Comparison of ENCODE assay signal across 1 cellular context in the genomic region with DNA sequence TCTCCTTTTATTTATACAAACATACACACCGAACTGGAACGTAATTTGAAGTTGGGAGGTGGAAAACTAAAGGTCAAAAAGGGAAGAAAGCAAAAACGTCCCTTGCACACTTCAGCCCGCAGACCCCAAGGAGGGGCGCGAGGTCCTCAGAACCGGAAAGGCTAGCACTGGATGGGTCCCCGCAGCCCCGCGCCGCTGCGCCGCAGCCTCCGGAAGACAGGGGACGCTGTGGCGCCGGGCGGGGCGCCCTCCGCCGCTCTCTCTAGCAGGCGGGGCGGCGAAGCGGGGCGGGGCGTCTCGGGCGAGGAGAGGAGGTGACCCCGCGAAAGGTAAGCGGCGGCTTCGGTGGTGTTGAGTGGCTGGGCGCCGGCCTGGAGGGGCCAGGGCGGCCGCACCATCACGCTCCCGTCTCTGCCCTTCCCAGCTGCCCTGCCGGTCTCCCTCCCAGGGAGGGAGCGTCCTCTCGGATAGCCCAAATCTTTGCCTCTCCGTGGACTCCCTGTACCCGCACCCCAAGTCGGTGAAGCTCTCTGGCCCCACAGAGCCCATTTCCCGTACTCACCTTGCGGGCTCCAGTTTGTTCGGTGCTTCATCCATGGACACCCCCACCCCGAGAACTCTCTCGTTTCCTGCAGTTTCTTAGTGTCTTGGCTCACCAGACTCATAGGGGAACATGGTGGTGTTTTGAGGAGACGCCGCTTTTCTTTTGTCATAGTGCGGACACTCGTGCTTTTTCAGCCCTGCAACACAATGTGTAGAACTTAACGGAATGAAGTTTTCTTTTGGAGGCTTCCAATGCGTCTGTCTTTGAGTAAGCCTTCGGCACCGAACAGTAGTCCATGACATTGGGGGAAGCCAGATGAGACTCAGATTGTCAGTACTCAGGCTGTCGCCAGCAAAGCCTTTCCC.
TF ChIP-seq lines count a peak whose summit lies in the region.

TSS of gene SMIM8 (plus strand) at position 285 of the 909 bp plus-strand sequence. CDS start 14,444 bp downstream, outside the sequence.

TF ChIP-seq in K562, 482 proteins besides CTCF, POLR2A, EP300 and RAD21 (continued from another document and continues in another):
- TF ChIP-seq, protein P1, sequence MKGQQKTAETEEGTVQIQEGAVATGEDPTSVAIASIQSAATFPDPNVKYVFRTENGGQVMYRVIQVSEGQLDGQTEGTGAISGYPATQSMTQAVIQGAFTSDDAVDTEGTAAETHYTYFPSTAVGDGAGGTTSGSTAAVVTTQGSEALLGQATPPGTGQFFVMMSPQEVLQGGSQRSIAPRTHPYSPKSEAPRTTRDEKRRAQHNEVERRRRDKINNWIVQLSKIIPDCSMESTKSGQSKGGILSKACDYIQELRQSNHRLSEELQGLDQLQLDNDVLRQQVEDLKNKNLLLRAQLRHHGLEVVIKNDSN (CRISPR knock-in tag; IDR thresholded peaks at IDR 0.05): no peak
- no peak for TF ChIP-seq ASH1L (IDR thresholded peaks at IDR 0.05; ENCODE audit: borderline replicate concordance, low read depth, partially characterized antibody)
- no peak for TF ChIP-seq CCAR2 (IDR thresholded peaks at IDR 0.05; ENCODE audit: low read depth, low read length)
- TF ChIP-seq, protein P2, sequence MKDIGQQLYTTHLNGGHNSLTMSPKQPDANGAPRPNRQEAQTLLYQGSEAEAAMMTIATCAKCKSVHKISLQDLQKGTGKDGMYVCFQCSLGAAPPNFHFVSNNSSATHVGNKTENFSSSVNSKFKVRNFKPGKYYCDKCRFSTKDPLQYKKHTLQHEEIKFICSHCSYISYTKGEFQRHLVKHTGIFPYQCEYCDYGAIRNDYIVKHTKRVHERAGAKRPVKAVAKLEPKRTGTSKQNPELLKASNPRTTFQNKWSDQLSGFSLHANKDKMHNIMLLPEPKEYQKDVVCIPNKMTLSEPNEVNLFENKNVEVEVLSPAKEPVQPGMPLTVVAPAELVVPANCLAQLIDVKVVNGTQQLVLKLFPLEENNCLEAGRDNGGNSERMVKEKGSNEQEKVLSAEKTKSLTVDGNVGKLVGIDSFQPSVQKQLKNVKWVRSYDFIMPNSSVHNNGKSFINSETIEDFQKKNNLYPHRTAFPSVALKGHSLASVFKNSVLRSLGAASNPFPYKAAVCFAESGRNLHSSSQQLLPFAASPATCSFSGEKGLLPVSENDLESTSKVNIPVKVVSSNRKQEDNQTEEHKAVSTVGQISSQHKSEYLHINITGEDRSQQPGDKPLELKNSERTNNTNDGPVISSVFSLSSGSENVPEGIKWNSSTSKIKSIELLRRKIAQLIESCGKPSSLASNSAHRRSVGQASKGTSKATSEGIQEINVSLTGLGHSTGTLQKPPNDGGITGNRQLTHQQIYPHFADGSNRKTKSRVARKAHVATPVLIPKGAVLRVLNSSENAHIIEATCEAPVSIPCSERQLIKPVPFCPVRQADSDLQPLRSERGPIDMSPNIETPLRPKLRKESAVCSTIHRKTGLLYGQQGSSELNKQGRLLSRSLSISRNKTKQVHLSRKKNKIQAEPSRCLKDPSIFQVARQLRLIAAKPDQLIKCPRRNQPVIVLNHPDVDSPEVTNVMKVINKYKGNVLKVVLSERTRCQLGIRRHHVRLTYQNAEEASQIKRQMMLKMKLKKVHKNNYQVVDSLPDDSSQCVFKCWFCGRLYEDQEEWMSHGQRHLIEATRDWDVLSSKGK (CRISPR knock-in tag; IDR thresholded peaks at IDR 0.05): no peak
- TF ChIP-seq POLR3G (IDR thresholded peaks at IDR 0.05; ENCODE audit: extremely low read depth, insufficient read length, insufficient replicate concordance): no peak
- no peak for TF ChIP-seq EWSR1 (IDR thresholded peaks at IDR 0.05; ENCODE audit: borderline replicate concordance, low read depth, partially characterized antibody)
- no peak for TF ChIP-seq CREBBP (IDR thresholded peaks at IDR 0.05; ENCODE audit: low read depth, low read length)
- TF ChIP-seq IRF1 (CRISPR knock-in tag; IDR thresholded peaks at IDR 0.05; ENCODE audit: borderline replicate concordance): no peak
- TF ChIP-seq KLF13 (tag; IDR thresholded peaks at IDR 0.05; ENCODE audit: borderline replicate concordance, low read depth): 0 out of 2 replicates have a peak, but pooled peaks have one; percentile 53
- no peak for TF ChIP-seq ZNF324 (CRISPR knock-in tag; IDR thresholded peaks at IDR 0.05)
- no peak for TF ChIP-seq YBX1 (IDR thresholded peaks at IDR 0.05)
- no peak for TF ChIP-seq DDX20 (tag; IDR thresholded peaks at IDR 0.05; ENCODE audit: low read depth)
- TF ChIP-seq ZNF507 (tag; conservative IDR thresholded peaks at IDR 0.05): no peak
- no peak for TF ChIP-seq PCBP1 (IDR thresholded peaks at IDR 0.05; ENCODE audit: low read depth, low read length, poor library complexity, severe bottlenecking)
- TF ChIP-seq ZC3H11A (IDR thresholded peaks at IDR 0.05; ENCODE audit: low read depth, low read length): 0 out of 2 replicates have a peak, but pooled peaks have one; percentile 55
- no peak for TF ChIP-seq COPS2 (conservative IDR thresholded peaks at IDR 0.05)
- TF ChIP-seq RBM22 (IDR thresholded peaks at IDR 0.05; ENCODE audit: low read depth, low read length, poor library complexity, severe bottlenecking): no peak
- TF ChIP-seq IRF2 (CRISPR knock-in tag; IDR thresholded peaks at IDR 0.05): no peak
- no peak for TF ChIP-seq RFX5 (IDR thresholded peaks at IDR 0.05; ENCODE audit: low read depth, low read length)
- TF ChIP-seq NBN (IDR thresholded peaks at IDR 0.05; ENCODE audit: low read depth): no peak
- no peak for TF ChIP-seq ZNF12 (CRISPR knock-in tag; IDR thresholded peaks at IDR 0.05)
- TF ChIP-seq TRIM24 (IDR thresholded peaks at IDR 0.05): no peak
- no peak for TF ChIP-seq SMAD3 (CRISPR knock-in tag; conservative IDR thresholded peaks at IDR 0.05)
- peak; percentile 61 for TF ChIP-seq ATF7 (IDR thresholded peaks at IDR 0.05)
- TF ChIP-seq, protein P3, sequence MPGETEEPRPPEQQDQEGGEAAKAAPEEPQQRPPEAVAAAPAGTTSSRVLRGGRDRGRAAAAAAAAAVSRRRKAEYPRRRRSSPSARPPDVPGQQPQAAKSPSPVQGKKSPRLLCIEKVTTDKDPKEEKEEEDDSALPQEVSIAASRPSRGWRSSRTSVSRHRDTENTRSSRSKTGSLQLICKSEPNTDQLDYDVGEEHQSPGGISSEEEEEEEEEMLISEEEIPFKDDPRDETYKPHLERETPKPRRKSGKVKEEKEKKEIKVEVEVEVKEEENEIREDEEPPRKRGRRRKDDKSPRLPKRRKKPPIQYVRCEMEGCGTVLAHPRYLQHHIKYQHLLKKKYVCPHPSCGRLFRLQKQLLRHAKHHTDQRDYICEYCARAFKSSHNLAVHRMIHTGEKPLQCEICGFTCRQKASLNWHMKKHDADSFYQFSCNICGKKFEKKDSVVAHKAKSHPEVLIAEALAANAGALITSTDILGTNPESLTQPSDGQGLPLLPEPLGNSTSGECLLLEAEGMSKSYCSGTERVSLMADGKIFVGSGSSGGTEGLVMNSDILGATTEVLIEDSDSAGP (CRISPR knock-in tag; IDR thresholded peaks at IDR 0.05): no peak
- TF ChIP-seq KAT7 (CRISPR knock-in tag; IDR thresholded peaks at IDR 0.05; ENCODE audit: borderline replicate concordance): no peak
- TF ChIP-seq DIDO1 (tag; IDR thresholded peaks at IDR 0.05; ENCODE audit: low read depth): no peak
- no peak; a peak in 1 of 4 replicates for TF ChIP-seq MLLT1 (IDR thresholded peaks at IDR 0.05)
- peak; percentile 93; the same call in 1 of the 2 replicates for TF ChIP-seq PHF8 (IDR thresholded peaks at IDR 0.05; ENCODE audit: borderline replicate concordance, low read length)
- no peak for TF ChIP-seq JUNB (CRISPR knock-in tag; conservative IDR thresholded peaks at IDR 0.05)
- no peak for TF ChIP-seq NR2F6 (CRISPR knock-in tag; IDR thresholded peaks at IDR 0.05)
- TF ChIP-seq ZC3H4 (CRISPR knock-in tag; IDR thresholded peaks at IDR 0.05; ENCODE audit: borderline replicate concordance): no peak
- TF ChIP-seq, protein P4, sequence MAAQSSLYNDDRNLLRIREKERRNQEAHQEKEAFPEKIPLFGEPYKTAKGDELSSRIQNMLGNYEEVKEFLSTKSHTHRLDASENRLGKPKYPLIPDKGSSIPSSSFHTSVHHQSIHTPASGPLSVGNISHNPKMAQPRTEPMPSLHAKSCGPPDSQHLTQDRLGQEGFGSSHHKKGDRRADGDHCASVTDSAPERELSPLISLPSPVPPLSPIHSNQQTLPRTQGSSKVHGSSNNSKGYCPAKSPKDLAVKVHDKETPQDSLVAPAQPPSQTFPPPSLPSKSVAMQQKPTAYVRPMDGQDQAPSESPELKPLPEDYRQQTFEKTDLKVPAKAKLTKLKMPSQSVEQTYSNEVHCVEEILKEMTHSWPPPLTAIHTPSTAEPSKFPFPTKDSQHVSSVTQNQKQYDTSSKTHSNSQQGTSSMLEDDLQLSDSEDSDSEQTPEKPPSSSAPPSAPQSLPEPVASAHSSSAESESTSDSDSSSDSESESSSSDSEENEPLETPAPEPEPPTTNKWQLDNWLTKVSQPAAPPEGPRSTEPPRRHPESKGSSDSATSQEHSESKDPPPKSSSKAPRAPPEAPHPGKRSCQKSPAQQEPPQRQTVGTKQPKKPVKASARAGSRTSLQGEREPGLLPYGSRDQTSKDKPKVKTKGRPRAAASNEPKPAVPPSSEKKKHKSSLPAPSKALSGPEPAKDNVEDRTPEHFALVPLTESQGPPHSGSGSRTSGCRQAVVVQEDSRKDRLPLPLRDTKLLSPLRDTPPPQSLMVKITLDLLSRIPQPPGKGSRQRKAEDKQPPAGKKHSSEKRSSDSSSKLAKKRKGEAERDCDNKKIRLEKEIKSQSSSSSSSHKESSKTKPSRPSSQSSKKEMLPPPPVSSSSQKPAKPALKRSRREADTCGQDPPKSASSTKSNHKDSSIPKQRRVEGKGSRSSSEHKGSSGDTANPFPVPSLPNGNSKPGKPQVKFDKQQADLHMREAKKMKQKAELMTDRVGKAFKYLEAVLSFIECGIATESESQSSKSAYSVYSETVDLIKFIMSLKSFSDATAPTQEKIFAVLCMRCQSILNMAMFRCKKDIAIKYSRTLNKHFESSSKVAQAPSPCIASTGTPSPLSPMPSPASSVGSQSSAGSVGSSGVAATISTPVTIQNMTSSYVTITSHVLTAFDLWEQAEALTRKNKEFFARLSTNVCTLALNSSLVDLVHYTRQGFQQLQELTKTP (IDR thresholded peaks at IDR 0.05; ENCODE audit: low read depth in 1 of 2, partially characterized antibody in 2 of 2): no peak
- peak; percentile 7 to 42; a peak in 2 of 4 replicates for TF ChIP-seq HDAC1 (IDR thresholded peaks at IDR 0.05)
- no peak for TF ChIP-seq CEBPG (CRISPR knock-in tag; IDR thresholded peaks at IDR 0.05)
- no peak for TF ChIP-seq CEBPG (tag; conservative IDR thresholded peaks at IDR 0.05 in 1 of 2, IDR thresholded peaks at IDR 0.05 in 1 of 2)
- no peak for TF ChIP-seq MIER1 (IDR thresholded peaks at IDR 0.05; ENCODE audit: low read depth)
- TF ChIP-seq TEAD4 (IDR thresholded peaks at IDR 0.05; ENCODE audit: low read length): no peak
- TF ChIP-seq TEAD4 (CRISPR knock-in tag; IDR thresholded peaks at IDR 0.05; ENCODE audit: borderline replicate concordance): no peak
- TF ChIP-seq ZNF274 (IDR thresholded peaks at IDR 0.05; ENCODE audit: borderline replicate concordance, low read depth, low read length): no peak; the same call in 1 of the 2 replicates
- TF ChIP-seq, protein P5, sequence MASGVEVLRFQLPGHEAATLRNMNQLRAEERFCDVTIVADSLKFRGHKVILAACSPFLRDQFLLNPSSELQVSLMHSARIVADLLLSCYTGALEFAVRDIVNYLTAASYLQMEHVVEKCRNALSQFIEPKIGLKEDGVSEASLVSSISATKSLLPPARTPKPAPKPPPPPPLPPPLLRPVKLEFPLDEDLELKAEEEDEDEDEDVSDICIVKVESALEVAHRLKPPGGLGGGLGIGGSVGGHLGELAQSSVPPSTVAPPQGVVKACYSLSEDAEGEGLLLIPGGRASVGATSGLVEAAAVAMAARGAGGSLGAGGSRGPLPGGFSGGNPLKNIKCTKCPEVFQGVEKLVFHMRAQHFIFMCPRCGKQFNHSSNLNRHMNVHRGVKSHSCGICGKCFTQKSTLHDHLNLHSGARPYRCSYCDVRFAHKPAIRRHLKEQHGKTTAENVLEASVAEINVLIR (CRISPR knock-in tag; IDR thresholded peaks at IDR 0.05): no peak
- TF ChIP-seq, protein P6, sequence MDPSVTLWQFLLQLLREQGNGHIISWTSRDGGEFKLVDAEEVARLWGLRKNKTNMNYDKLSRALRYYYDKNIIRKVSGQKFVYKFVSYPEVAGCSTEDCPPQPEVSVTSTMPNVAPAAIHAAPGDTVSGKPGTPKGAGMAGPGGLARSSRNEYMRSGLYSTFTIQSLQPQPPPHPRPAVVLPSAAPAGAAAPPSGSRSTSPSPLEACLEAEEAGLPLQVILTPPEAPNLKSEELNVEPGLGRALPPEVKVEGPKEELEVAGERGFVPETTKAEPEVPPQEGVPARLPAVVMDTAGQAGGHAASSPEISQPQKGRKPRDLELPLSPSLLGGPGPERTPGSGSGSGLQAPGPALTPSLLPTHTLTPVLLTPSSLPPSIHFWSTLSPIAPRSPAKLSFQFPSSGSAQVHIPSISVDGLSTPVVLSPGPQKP (CRISPR knock-in tag; IDR thresholded peaks at IDR 0.05): no peak
- TF ChIP-seq, protein P7, sequence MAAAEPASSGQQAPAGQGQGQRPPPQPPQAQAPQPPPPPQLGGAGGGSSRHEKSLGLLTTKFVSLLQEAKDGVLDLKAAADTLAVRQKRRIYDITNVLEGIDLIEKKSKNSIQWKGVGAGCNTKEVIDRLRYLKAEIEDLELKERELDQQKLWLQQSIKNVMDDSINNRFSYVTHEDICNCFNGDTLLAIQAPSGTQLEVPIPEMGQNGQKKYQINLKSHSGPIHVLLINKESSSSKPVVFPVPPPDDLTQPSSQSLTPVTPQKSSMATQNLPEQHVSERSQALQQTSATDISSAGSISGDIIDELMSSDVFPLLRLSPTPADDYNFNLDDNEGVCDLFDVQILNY (CRISPR knock-in tag; IDR thresholded peaks at IDR 0.05): no peak
- TF ChIP-seq, protein P8, sequence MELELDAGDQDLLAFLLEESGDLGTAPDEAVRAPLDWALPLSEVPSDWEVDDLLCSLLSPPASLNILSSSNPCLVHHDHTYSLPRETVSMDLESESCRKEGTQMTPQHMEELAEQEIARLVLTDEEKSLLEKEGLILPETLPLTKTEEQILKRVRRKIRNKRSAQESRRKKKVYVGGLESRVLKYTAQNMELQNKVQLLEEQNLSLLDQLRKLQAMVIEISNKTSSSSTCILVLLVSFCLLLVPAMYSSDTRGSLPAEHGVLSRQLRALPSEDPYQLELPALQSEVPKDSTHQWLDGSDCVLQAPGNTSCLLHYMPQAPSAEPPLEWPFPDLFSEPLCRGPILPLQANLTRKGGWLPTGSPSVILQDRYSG (tag; conservative IDR thresholded peaks at IDR 0.05; ENCODE audit: low read depth): no peak
- no peak for TF ChIP-seq SRSF1 (IDR thresholded peaks at IDR 0.05; ENCODE audit: low read depth, low read length)
- no peak for TF ChIP-seq LARP7 (IDR thresholded peaks at IDR 0.05)
